ENCODE assay signal across 8 cellular contexts in genomic region chr4:14783011-14783877, GRCh38.
A peak's percentile ranks its signal among the peaks of the same experiment; 100 is the strongest.
DNase-seq lines count a peak whose midpoint lies in the region; ATAC-seq, FAIRE-seq and TF ChIP-seq lines count a peak whose summit lies in the region.

No MANE protein-coding gene starts in this region.

- H3K9ac ChIP-seq in kidney (ENCODE audit: low read length in 2 of 2) = no peak overlapping the region

- H3K9me2 ChIP-seq in hepatocyte (replicated peaks; ENCODE audit: insufficient read depth) = no peaks in the 10 kb centered on the region

- no peak overlapping the region for H2AFZ ChIP-seq in hepatocyte

- no peak overlapping the region for H3K27ac ChIP-seq in RWPE1
- H3K27ac ChIP-seq in hepatocyte = no peak overlapping the region
- no peak overlapping the region for H3K27ac ChIP-seq in kidney (ENCODE audit: low read depth in 2 of 2, low read length in 2 of 2)

- no peaks in the 10 kb centered on the region for H3K27me3 ChIP-seq in hepatocyte

- CTCF ChIA-PET in RWPE1 (lab: Yijun Ruan, JAX) = interaction anchor here (0.7 kb wide), 1 partner anchor 79 kb away, joined by 3 read pairs; no protein-coding TSS in a partner anchor

- ATAC-seq in GM19025 (IDR thresholded peaks at IDR 0.05; ENCODE audit: low read depth, unreplicated experiment) (peak; percentile 96), HG02678 (IDR thresholded peaks at IDR 0.05; ENCODE audit: unreplicated experiment) (peak; percentile 84)

- 61% methylated on average over 5 of the region's 5 CpGs for WGBS in hepatocyte (ENCODE audit: low lambda C conversion rate, missing lambda C conversion rate)

- peak; percentile 79 for DNase-seq in RWPE1 (ENCODE audit: low spot score)
- DNase-seq in retina = peak; percentile 37
- no peak for DNase-seq in anterior cingulate cortex (lab: John Stamatoyannopoulos, UW)
- no peak for DNase-seq in NCI-H187 (lab: John Stamatoyannopoulos, UW)
- DNase-seq in hepatocyte (ENCODE audit: low spot score) = no peak
- DNase-seq in kidney = no peak

- no peaks in the 10 kb centered on the region for H3K4me1 ChIP-seq in hepatocyte (ENCODE audit: insufficient read depth)
- H3K4me1 ChIP-seq in kidney (ENCODE audit: control insufficient read depth in 1 of 2, insufficient read depth in 1 of 2, low read depth in 1 of 2, low read length in 2 of 2) = no peaks in the 10 kb centered on the region

- intact Hi-C loops in kidney (cut with DNase I) = no loop called here

- TF ChIP-seq CTCF in RWPE1 (conservative IDR thresholded peaks at IDR 0.05; ENCODE audit: low read depth) (no peak), hepatocyte (IDR thresholded peaks at IDR 0.05; ENCODE audit: poor library complexity) (no peak), kidney (IDR thresholded peaks at IDR 0.05; ENCODE audit: borderline replicate concordance, extremely low read depth, insufficient read depth) (no peak)

- H3K4me2 ChIP-seq in hepatocyte = no peak overlapping the region

- H3K4me3 ChIP-seq in hepatocyte (no peak overlapping the region), kidney (ENCODE audit: low read length in 2 of 2) (no peak overlapping the region)

- H3K36me3 ChIP-seq in hepatocyte (replicated peaks; ENCODE audit: insufficient read depth, low read depth) (no peaks in the 10 kb centered on the region), kidney (ENCODE audit: control insufficient read depth in 1 of 2, insufficient read depth in 2 of 2, low read length in 2 of 2) (no peaks in the 10 kb centered on the region)

- FAIRE-seq in kidney (lab: Jason Lieb, UNC) = no peak

- H4K20me1 ChIP-seq in hepatocyte (ENCODE audit: insufficient read depth, poor library complexity, severe bottlenecking) = no peaks in the 10 kb centered on the region

- H3K9me3 ChIP-seq in hepatocyte (ENCODE audit: low read depth) (no peaks in the 10 kb centered on the region), kidney (ENCODE audit: control insufficient read depth in 1 of 2, low read length in 2 of 2) (no peaks in the 10 kb centered on the region)

- POLR2A ChIA-PET in RWPE1 (lab: Yijun Ruan, JAX; ENCODE audit: low non-redundant PET) = no interaction called here

- H3K79me2 ChIP-seq in hepatocyte = no peaks in the 10 kb centered on the region

Comparison
In these comparisons a context has a peak if more than half of its experiments do, and no peak if none do; other contexts are left out.
1. DNase-seq: peak in RWPE1 (single experiment) and retina (single experiment); none in anterior cingulate cortex (0 of 58), NCI-H187 (0 of 2), hepatocyte (single experiment) and kidney (single experiment).